In the genomic region with DNA sequence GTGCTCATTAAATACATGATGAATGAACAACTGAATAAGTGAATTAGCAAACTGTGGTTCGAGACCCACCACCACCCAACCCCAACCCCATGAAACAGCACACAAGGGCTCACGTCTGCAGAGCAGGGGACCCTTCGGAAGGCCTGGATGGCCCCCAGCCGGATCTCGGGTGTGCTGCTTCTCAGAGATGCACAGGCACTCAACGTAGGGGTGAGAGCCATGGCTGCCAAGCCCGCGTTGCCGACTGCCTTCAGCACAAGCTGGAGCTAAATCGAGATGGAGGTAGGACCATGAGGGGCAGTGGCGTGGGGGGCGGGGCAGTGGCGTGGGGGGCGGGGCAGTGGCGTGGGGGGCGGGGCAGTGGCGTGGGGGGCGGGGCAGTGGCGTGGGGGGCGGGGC, we compare ENCODE assay signal across 1 cellular context.
TF ChIP-seq lines count a peak whose summit lies in the region.

No MANE protein-coding gene starts in this region.

TF ChIP-seq in K562, 482 proteins besides CTCF, POLR2A, EP300 and RAD21:
- TF ChIP-seq KDM1A (IDR thresholded peaks at IDR 0.05) (no peak), RBFOX2 (IDR thresholded peaks at IDR 0.05; ENCODE audit: low read depth, low read length) (peak; percentile 49), NCOA6 (IDR thresholded peaks at IDR 0.05) (no peak), SMARCA4 (IDR thresholded peaks at IDR 0.05) (no peak), POLR2G (IDR thresholded peaks at IDR 0.05; ENCODE audit: low read depth, low read length) (peak; percentile 59), CCNT2 (IDR thresholded peaks at IDR 0.05; ENCODE audit: borderline replicate concordance, extremely low read depth, insufficient read length, low read depth, low read length) (no peak), CBX5 (IDR thresholded peaks at IDR 0.05; ENCODE audit: borderline replicate concordance, low read depth) (0 out of 2 replicates have a peak, but pooled peaks have one; percentile 23), EP400 (IDR thresholded peaks at IDR 0.05) (0 out of 2 replicates have a peak, but pooled peaks have one; percentile 19), U2AF2 (optimal IDR thresholded peaks at IDR 0.05; ENCODE audit: low read depth, low read length) (no peak), NELFE (IDR thresholded peaks at IDR 0.05; ENCODE audit: insufficient read depth, insufficient read length) (no peak), HDAC1 (IDR thresholded peaks at IDR 0.05) (0 out of 4 replicates have a peak, but pooled peaks of 1 of the 2 experiments have one; percentile 10), TRIM28 (IDR thresholded peaks at IDR 0.05) (no peak), TBP (optimal IDR thresholded peaks at IDR 0.05; ENCODE audit: low read depth, low read length) (no peak), PHF8 (IDR thresholded peaks at IDR 0.05; ENCODE audit: borderline replicate concordance, low read length) (peak; percentile 60; the same call in 1 of the 2 replicates), SP1 (CRISPR knock-in tag; IDR thresholded peaks at IDR 0.05) (0 out of 2 replicates have a peak, but pooled peaks have one; percentile 39), ZNF24 (IDR thresholded peaks at IDR 0.05) (peak; percentile 45; the same call in 1 of the 2 replicates), U2AF1 (optimal IDR thresholded peaks at IDR 0.05; ENCODE audit: low read depth, low read length) (no peak), ZKSCAN1 (IDR thresholded peaks at IDR 0.05; ENCODE audit: low read depth, low read length) (peak; percentile 12; the same call in 1 of the 2 replicates), FIP1L1 (IDR thresholded peaks at IDR 0.05; ENCODE audit: low read depth, low read length, poor library complexity, severe bottlenecking) (no peak), MAFF (IDR thresholded peaks at IDR 0.05; ENCODE audit: low read length) (no peak)
- TF ChIP-seq, protein P1, sequence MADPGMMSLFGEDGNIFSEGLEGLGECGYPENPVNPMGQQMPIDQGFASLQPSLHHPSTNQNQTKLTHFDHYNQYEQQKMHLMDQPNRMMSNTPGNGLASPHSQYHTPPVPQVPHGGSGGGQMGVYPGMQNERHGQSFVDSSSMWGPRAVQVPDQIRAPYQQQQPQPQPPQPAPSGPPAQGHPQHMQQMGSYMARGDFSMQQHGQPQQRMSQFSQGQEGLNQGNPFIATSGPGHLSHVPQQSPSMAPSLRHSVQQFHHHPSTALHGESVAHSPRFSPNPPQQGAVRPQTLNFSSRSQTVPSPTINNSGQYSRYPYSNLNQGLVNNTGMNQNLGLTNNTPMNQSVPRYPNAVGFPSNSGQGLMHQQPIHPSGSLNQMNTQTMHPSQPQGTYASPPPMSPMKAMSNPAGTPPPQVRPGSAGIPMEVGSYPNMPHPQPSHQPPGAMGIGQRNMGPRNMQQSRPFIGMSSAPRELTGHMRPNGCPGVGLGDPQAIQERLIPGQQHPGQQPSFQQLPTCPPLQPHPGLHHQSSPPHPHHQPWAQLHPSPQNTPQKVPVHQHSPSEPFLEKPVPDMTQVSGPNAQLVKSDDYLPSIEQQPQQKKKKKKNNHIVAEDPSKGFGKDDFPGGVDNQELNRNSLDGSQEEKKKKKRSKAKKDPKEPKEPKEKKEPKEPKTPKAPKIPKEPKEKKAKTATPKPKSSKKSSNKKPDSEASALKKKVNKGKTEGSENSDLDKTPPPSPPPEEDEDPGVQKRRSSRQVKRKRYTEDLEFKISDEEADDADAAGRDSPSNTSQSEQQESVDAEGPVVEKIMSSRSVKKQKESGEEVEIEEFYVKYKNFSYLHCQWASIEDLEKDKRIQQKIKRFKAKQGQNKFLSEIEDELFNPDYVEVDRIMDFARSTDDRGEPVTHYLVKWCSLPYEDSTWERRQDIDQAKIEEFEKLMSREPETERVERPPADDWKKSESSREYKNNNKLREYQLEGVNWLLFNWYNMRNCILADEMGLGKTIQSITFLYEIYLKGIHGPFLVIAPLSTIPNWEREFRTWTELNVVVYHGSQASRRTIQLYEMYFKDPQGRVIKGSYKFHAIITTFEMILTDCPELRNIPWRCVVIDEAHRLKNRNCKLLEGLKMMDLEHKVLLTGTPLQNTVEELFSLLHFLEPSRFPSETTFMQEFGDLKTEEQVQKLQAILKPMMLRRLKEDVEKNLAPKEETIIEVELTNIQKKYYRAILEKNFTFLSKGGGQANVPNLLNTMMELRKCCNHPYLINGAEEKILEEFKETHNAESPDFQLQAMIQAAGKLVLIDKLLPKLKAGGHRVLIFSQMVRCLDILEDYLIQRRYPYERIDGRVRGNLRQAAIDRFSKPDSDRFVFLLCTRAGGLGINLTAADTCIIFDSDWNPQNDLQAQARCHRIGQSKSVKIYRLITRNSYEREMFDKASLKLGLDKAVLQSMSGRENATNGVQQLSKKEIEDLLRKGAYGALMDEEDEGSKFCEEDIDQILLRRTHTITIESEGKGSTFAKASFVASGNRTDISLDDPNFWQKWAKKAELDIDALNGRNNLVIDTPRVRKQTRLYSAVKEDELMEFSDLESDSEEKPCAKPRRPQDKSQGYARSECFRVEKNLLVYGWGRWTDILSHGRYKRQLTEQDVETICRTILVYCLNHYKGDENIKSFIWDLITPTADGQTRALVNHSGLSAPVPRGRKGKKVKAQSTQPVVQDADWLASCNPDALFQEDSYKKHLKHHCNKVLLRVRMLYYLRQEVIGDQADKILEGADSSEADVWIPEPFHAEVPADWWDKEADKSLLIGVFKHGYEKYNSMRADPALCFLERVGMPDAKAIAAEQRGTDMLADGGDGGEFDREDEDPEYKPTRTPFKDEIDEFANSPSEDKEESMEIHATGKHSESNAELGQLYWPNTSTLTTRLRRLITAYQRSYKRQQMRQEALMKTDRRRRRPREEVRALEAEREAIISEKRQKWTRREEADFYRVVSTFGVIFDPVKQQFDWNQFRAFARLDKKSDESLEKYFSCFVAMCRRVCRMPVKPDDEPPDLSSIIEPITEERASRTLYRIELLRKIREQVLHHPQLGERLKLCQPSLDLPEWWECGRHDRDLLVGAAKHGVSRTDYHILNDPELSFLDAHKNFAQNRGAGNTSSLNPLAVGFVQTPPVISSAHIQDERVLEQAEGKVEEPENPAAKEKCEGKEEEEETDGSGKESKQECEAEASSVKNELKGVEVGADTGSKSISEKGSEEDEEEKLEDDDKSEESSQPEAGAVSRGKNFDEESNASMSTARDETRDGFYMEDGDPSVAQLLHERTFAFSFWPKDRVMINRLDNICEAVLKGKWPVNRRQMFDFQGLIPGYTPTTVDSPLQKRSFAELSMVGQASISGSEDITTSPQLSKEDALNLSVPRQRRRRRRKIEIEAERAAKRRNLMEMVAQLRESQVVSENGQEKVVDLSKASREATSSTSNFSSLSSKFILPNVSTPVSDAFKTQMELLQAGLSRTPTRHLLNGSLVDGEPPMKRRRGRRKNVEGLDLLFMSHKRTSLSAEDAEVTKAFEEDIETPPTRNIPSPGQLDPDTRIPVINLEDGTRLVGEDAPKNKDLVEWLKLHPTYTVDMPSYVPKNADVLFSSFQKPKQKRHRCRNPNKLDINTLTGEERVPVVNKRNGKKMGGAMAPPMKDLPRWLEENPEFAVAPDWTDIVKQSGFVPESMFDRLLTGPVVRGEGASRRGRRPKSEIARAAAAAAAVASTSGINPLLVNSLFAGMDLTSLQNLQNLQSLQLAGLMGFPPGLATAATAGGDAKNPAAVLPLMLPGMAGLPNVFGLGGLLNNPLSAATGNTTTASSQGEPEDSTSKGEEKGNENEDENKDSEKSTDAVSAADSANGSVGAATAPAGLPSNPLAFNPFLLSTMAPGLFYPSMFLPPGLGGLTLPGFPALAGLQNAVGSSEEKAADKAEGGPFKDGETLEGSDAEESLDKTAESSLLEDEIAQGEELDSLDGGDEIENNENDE (IDR thresholded peaks at IDR 0.05; ENCODE audit: low read depth, low read length): no peak
- TF ChIP-seq, protein P2, sequence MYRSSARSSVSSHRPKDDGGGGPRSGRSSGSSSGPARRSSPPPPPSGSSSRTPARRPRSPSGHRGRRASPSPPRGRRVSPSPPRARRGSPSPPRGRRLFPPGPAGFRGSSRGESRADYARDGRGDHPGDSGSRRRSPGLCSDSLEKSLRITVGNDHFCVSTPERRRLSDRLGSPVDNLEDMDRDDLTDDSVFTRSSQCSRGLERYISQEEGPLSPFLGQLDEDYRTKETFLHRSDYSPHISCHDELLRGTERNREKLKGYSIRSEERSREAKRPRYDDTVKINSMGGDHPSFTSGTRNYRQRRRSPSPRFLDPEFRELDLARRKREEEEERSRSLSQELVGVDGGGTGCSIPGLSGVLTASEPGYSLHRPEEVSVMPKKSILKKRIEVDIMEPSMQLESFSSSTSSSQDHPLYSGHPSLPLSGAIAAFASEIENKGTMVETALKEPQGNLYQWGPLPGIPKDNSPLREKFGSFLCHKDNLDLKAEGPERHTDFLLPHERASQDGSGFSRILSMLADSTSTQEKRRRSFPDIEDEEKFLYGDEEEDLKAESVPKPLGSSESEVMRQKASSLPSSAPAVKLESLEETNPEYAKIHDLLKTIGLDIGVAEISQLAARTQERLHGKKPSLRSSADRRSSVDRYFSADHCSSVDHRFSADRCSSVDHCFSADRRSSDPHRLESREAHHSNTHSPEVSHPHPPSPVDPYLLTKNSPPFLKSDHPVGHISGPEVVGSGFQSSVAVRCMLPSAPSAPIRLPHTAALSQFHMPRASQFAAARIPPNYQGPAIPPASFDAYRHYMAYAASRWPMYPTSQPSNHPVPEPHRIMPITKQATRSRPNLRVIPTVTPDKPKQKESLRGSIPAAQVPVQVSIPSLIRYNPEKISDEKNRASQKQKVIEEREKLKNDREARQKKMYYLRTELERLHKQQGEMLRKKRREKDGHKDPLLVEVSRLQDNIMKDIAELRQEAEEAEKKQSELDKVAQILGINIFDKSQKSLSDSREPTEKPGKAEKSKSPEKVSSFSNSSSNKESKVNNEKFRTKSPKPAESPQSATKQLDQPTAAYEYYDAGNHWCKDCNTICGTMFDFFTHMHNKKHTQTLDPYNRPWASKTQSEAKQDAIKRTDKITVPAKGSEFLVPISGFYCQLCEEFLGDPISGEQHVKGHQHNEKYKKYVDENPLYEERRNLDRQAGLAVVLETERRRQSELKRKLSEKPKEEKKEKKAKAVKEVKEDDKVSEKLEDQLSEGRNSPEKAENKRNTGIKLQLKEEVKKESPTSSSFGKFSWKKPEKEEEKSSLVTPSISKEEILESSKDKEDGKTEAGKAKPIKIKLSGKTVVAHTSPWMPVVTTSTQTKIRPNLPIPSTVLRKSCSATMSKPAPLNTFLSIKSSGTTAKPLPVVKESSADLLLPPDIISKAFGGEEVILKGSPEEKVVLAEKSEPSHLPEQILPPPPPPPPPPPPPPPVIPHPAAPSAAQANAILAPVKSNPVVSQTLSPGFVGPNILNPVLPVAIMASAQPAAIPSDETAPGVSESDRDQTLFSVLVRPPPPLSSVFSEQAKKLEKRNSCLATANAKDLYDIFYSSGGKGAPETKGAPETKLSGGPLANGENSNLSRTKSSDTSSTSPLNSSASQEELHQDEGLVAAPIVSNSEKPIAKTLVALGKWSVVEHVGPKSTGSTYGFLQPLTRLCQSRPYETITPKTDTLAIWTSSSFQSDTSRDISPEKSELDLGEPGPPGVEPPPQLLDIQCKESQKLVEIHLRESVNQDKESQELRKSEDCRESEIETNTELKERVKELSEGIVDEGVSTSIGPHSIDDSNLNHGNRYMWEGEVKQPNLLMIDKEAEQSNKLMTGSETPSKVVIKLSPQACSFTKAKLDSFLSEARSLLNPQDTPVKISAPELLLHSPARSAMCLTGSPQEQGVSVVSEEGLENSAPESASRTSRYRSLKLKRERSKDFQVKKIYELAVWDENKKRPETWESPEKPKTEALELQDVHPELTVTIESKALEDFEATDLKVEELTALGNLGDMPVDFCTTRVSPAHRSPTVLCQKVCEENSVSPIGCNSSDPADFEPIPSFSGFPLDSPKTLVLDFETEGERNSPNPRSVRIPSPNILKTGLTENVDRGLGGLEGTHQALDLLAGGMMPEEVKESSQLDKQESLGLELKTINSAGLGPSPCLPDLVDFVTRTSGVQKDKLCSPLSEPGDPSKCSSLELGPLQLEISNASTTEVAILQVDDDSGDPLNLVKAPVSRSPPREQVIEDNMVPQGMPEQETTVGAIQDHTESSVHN (IDR thresholded peaks at IDR 0.05; ENCODE audit: borderline replicate concordance in 1 of 2, low read depth in 1 of 2): no peak
